13 cellular contexts compared by ENCODE assay signal in genomic region chr1:200364121-200364759, GRCh38. TPM values are rescaled to one million over a fixed set of nuclear protein-coding genes. Genes with fewer than 3 reads are reported as not detected.
DNase-seq lines count a peak whose midpoint lies in the region; ATAC-seq and TF ChIP-seq lines count a peak whose summit lies in the region.
"Had no signal": no experiment of that assay in that cellular context is flagged by ENCODE, and none has a peak within 500 bp of the region (broad histone marks: within the 10 kb centered on the region; RNA-seq: fewer than 3 reads in every experiment).

No MANE protein-coding gene starts in this region.

- intact Hi-C loops in right lobe of liver (cut with DNase I) (loop anchor here in 1 of 2 donors (10.0 kb wide), 1 partner anchor 51 kb away; the partner anchor contains the start of gene ZNF281), mucosa of descending colon (cut with DNase I, micrococcal nuclease) (no loop called here)

- H3K4me1 ChIP-seq in right lobe of liver: peaks cover 0 to 43% (median 10%) of the 10 kb centered on the region in 4 donors
- no peaks in the 10 kb centered on the region for H3K4me1 ChIP-seq in mucosa of descending colon (ENCODE audit: low read depth)

- peak in 3 of 4 donors; percentile 32 to 45 (median 43) for ATAC-seq in right lobe of liver
- ATAC-seq in mucosa of descending colon: no peak
- ATAC-seq: activated CD8-positive, alpha-beta memory T cell treated with anti-CD3 and anti-CD28 coated beads, Interleukin-2, amount 10 ng/mL, durations not matched to agents 7 days and 5 days; esophagus mucosa had no signal

- H3K4me3 ChIP-seq in right lobe of liver: no peak overlapping the region
- H3K4me3 ChIP-seq in mucosa of descending colon: no peak overlapping the region

- DNase-seq in ELF-1 (ENCODE audit: low read depth, low spot score): peak; percentile 44
- peak; percentile 64 for DNase-seq in NCI-H460 (ENCODE audit: extremely low read depth, low read depth)
- peak; percentile 16 to 35 for DNase-seq in dermis microvascular lymphatic vessel endothelial cell (ENCODE audit: low read depth in 2 of 2)
- no peak for DNase-seq in right lobe of liver
- DNase-seq in islet precursor cell: no peak
- DNase-seq in mucosa of descending colon: no peak
- DNase-seq in activated CD4-positive, alpha-beta T cell treated with anti-CD3 and anti-CD28 coated beads, Interleukin-2, amount 50 U/mL, for 48 hours: no peak
- no peak for DNase-seq in activated CD8-positive, alpha-beta memory T cell treated with anti-CD3 and anti-CD28 coated beads for 24 hours
- DNase-seq: activated CD8-positive, alpha-beta memory T cell treated with anti-CD3 and anti-CD28 coated beads, Interleukin-2, amount 10 ng/mL, durations not matched to agents 7 days and 5 days; amygdala; CD4-positive, alpha-beta memory T cell; NCI-H446 treated with DMSO at 0.1 percent for 48 hours had no signal

- no peak for TF ChIP-seq POLR2A in right lobe of liver (IDR thresholded peaks at IDR 0.05)

- TF ChIP-seq CTCF in right lobe of liver (IDR thresholded peaks at IDR 0.05): no peak
- no peak for TF ChIP-seq CTCF in mucosa of descending colon (IDR thresholded peaks at IDR 0.05)

- 61% methylated on average over 2 of the region's 2 CpGs for WGBS in right lobe of liver (ENCODE audit: insufficient coverage, low coverage, low lambda C conversion rate, missing lambda C conversion rate)

- H3K27ac ChIP-seq in right lobe of liver: peak overlapping the region in 1 of 3 donors; percentile 49

- H3K27me3 ChIP-seq in right lobe of liver: no peaks in the 10 kb centered on the region

- H3K9me3 ChIP-seq in right lobe of liver (no peaks in the 10 kb centered on the region), mucosa of descending colon (no peaks in the 10 kb centered on the region)

- no peaks in the 10 kb centered on the region for H3K36me3 ChIP-seq in right lobe of liver
- H3K36me3 ChIP-seq in mucosa of descending colon (ENCODE audit: low read depth): no peaks in the 10 kb centered on the region

RNA-seq across cellular contexts. Expression of gene ZNF281, which starts 45.6 kb away (rescaled TPM):
- 19.0 and 21.7 TPM in 2 replicates for total RNA-seq in NCI-H460 (2014; rRNA removed; shearing (Covaris generic))
- 10.0 and 15.5 TPM in 2 replicates for polyA plus RNA-seq in NCI-H460 (2014; cell fraction: nucleus; rRNA removed)
- total RNA-seq in dermis microvascular lymphatic vessel endothelial cell (16.2 and 18.6 TPM in 2 replicates), right lobe of liver (10 to 100 TPM; 12.6 to 15.2 (median 13.8) TPM), mucosa of descending colon (10 to 100 TPM in 1 of 3 donors, 1 to 10 TPM in 2; 8.4 to 12.3 (median 8.5) TPM)

Comparison
In these comparisons a context has a peak if more than half of its experiments do, and no peak if none do; other contexts are left out.
1. DNase-seq: peak in ELF-1 (single experiment), NCI-H460 (single experiment) and dermis microvascular lymphatic vessel endothelial cell (2 of 2); none in right lobe of liver (0 of 3), islet precursor cell (single experiment), mucosa of descending colon (0 of 3), activated CD4-positive, alpha-beta T cell treated with anti-CD3 and anti-CD28 coated beads, Interleukin-2, amount 50 U/mL, for 48 hours (0 of 2) and activated CD8-positive, alpha-beta memory T cell treated with anti-CD3 and anti-CD28 coated beads for 24 hours (single experiment).